ENCODE assay signal across 27 cellular contexts in the genomic region with DNA sequence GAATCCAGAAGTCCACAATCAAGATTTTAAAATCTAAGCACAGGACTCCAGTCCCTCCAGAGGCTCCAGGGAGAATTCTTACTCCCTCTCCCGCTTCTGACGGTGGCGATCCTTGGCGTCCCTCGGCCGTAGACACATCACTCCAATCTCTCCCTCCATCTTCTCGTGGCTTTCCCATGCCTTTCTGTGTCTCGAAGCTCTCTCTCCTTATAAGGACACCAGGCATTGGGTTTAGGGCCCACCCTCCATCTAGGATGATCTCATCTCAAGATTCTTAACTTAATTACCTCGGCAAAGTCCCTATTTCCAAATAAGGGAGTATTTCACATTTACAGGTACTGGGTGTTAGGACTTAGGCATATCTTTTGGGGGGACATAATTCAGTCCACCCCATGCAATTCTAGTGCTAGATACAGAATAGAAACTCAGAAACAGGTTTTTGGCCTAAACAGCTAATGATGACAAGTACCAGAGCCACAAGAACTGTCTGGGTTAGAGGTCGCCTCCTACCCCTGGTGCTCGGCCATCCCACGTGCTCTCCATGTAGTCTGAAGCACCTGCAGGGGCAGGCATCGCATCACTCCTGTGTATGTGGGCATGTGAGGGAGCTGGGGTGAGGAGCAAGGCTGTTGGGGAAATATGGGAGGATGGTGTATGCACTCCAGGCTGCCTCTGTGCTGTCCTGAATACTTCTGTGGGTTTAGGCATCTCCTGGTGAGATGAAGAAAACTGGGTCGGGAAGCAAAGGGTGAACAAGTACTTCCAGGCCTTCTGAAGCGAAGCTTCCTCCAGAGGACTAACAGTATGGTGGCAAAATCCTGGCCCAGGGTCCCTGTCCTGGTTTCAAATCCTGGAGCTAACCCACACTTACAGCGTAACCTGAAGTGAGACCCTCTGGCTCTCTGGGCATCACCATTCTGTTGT.
DNase-seq lines count a peak whose midpoint lies in the region; ATAC-seq and TF ChIP-seq lines count a peak whose summit lies in the region.
"Had no signal": no experiment of that assay in that cellular context is flagged by ENCODE, and none has a peak within 500 bp of the region (broad histone marks: within the 10 kb centered on the region; RNA-seq: fewer than 3 reads in every experiment).

No MANE protein-coding gene starts in this region.

- no peak overlapping the region for H4K91ac ChIP-seq in H9 (ENCODE audit: insufficient read length, low read depth, low read length)

- H3K9me3 ChIP-seq in H9 (ENCODE audit: control insufficient read depth, low read depth, low read length) (no peaks in the 10 kb centered on the region), RWPE2 (ENCODE audit: severe bottlenecking) (no peaks in the 10 kb centered on the region), spleen (no peaks in the 10 kb centered on the region)
- H3K9me3 ChIP-seq: breast epithelium, colonic mucosa, stomach, transverse colon had no signal

- TF ChIP-seq CTCF in H9 (conservative IDR thresholded peaks at IDR 0.05) (no peak), RWPE2 (IDR thresholded peaks at IDR 0.05; ENCODE audit: poor library complexity, severe bottlenecking) (no peak), mesothelial cell of epicardium (IDR thresholded peaks at IDR 0.05; ENCODE audit: unreplicated experiment) (no peak), spleen (IDR thresholded peaks at IDR 0.05 in 8 of 11, conservative IDR thresholded peaks at IDR 0.05 in 3 of 11) (no peak)

- no peaks in the 10 kb centered on the region for H3K23me2 ChIP-seq in H9 (ENCODE audit: insufficient read length, low read depth, low read length, poor library complexity, severe bottlenecking)

- H3K36me3 Mint-ChIP-seq in H9 (ENCODE audit: insufficient read depth in 1 of 3, low read depth in 3 of 3) (no peaks in the 10 kb centered on the region; a peak in 1 of 7 replicates), mesothelial cell of epicardium (no peaks in the 10 kb centered on the region)

- WGBS in H9 (ENCODE audit: extremely low coverage, insufficient read length, low lambda C conversion rate), result no CpG with 5 or more reads among the region's 16 CpGs
- 90 to 96% (median 92%) methylated on average over 16 of the region's 16 CpGs for WGBS in spleen, 5 donors

- no peak for TF ChIP-seq POLR2A in spleen (IDR thresholded peaks at IDR 0.05)

- H3K27me3 ChIP-seq in H9 (ENCODE audit: insufficient read depth, low read length) (no peaks in the 10 kb centered on the region), RWPE2 (ENCODE audit: insufficient read depth, poor library complexity, severe bottlenecking) (no peaks in the 10 kb centered on the region), spleen (replicated peaks in 1 of 7) (no peaks in the 10 kb centered on the region), H7 (ENCODE audit: control insufficient read depth, insufficient read depth, low read length) (no peaks in the 10 kb centered on the region)
- H3K27me3 ChIP-seq: BLaER1 treated with 17β-estradiol and CSF1 and Interleukin-3, amounts not matched to agents 10 nM and 100 nM; breast epithelium; colonic mucosa; stomach; transverse colon had no signal

- peak overlapping the region; percentile 41 for H3K18ac ChIP-seq in H9 (ENCODE audit: insufficient read length, low read depth, low read length)

- no peaks in the 10 kb centered on the region for H3K9me3 Mint-ChIP-seq in H9
- no peaks in the 10 kb centered on the region for H3K9me3 Mint-ChIP-seq in mesothelial cell of epicardium
- no peaks in the 10 kb centered on the region for H3K9me3 Mint-ChIP-seq in stimulated activated naive CD8-positive, alpha-beta T cell treated with anti-CD3 and anti-CD28 coated beads, Interleukin-15, amount 100 ng/mL, for 72 hours
- H3K9me3 Mint-ChIP-seq: activated T-helper 1 cell treated with anti-CD3 and anti-CD28 coated beads, Interleukin-12 subunit alpha, Interleukin-12 subunit beta, Interleukin-2, Interleukin-4 antibody, amounts not matched to agents 30 ng/mL and 10 ng/mL and 1 ng/mL, durations not matched to agents 14 hours and 24 hours and 36 hours; HFFc6; T-helper 2 cell treated with Interferon-gamma antibody and Interleukin-4, amounts not matched to agents 5 μg/mL and 100 μg/mL, for 36 hours had no signal

- H3K4me3 ChIP-seq in RWPE2 (ENCODE audit: severe bottlenecking), result no peak overlapping the region
- no peak overlapping the region for H3K4me3 ChIP-seq in spleen
- H3K4me3 ChIP-seq in H7 (ENCODE audit: insufficient read depth, low read depth, low read length), result no peak overlapping the region
- H3K4me3 ChIP-seq: BLaER1 treated with 17β-estradiol and CSF1 and Interleukin-3, amounts not matched to agents 10 nM and 100 nM; breast epithelium; colonic mucosa; lung; skin epidermis; stomach; transverse colon had no signal

- ATAC-seq in RWPE2 (ENCODE audit: low read depth), result no peak
- no peak for ATAC-seq in SK-N-SH treated with all-trans-retinoic acid at 6 μM for 48 hours
- ATAC-seq in stimulated activated naive CD8-positive, alpha-beta T cell treated with anti-CD3 and anti-CD28 coated beads, Interleukin-15, amount 100 ng/mL, for 72 hours, result no peak
- ATAC-seq: HepG2, Right ventricle myocardium inferior had no signal

- H3K4me2 ChIP-seq in H9 (ENCODE audit: insufficient read depth, insufficient read length, low read length), result no peak overlapping the region
- H3K4me2 ChIP-seq: BLaER1 treated with 17β-estradiol and CSF1 and Interleukin-3, amounts not matched to agents 10 nM and 100 nM had no signal

- no peaks in the 10 kb centered on the region for H3K79me1 ChIP-seq in H9 (ENCODE audit: insufficient read depth, low read depth, low read length, poor library complexity, severe bottlenecking)

- intact Hi-C loops in spleen (cut with DNase I; ENCODE audit: low total_unique reads), result no loop called here

- H3K56ac ChIP-seq in H9 (ENCODE audit: insufficient read length, low read depth, low read length), result no peak overlapping the region

- no peak overlapping the region for H2BK15ac ChIP-seq in H9 (ENCODE audit: low read depth, low read length)

- H3K27me3 Mint-ChIP-seq in H9 (ENCODE audit: low read depth) (peaks cover 12% of the 10 kb centered on the region), mesothelial cell of epicardium (ENCODE audit: low read depth) (no peaks in the 10 kb centered on the region)
- no peaks in the 10 kb centered on the region for H3K27me3 Mint-ChIP-seq in stimulated activated naive CD8-positive, alpha-beta T cell treated with anti-CD3 and anti-CD28 coated beads, Interleukin-15, amount 100 ng/mL, for 72 hours

- no peak overlapping the region for H4K5ac ChIP-seq in H9 (ENCODE audit: insufficient read length, low read depth, low read length)

- H3K4ac ChIP-seq in H9 (ENCODE audit: low read depth, low read length), result no peak overlapping the region

- H2BK120ac ChIP-seq in H9 (ENCODE audit: low read depth, low read length, poor library complexity, severe bottlenecking), result no peak overlapping the region

- H2BK5ac ChIP-seq in H9 (ENCODE audit: insufficient read length, low read length), result no peak overlapping the region

- no peak overlapping the region for H3K23ac ChIP-seq in H9 (ENCODE audit: insufficient read length, low read depth, low read length)

- H3T11ph ChIP-seq in H9 (ENCODE audit: low read length), result no peak overlapping the region

- no peak overlapping the region for H4K8ac ChIP-seq in H9 (replicated peaks; ENCODE audit: insufficient read length, low read depth, low read length)

- no peak for DNase-seq in H9
- DNase-seq in RWPE2 (ENCODE audit: low spot score), result peak; percentile 4
- DNase-seq in mesothelial cell of epicardium (ENCODE audit: low spot score in 2 of 2, unreplicated experiment in 2 of 2), result no peak
- peak; percentile 54 for DNase-seq in spleen
- no peak for DNase-seq in H7
- no peak for DNase-seq in stimulated activated naive CD8-positive, alpha-beta T cell treated with anti-CD3 and anti-CD28 coated beads, Interleukin-15, amount 100 ng/mL, for 72 hours
- DNase-seq: activated CD4-positive, alpha-beta T cell treated with anti-CD3 and anti-CD28 coated beads for 48 hours; activated naive CD4-positive, alpha-beta T cell treated with anti-CD3 and anti-CD28 coated beads, Interleukin-2, amount 50 U/mL, for 16 hours; amniotic stem cell; colonic mucosa; COR-L47; effector CD8-positive, alpha-beta T cell; erythroblast; HFFc6; kidney glomerular epithelial cell; NCI-H1694; stomach; transverse colon had no signal

- no peak overlapping the region for H3K27ac Mint-ChIP-seq in H9
- peak overlapping the region; percentile 35 for H3K27ac Mint-ChIP-seq in mesothelial cell of epicardium
- peak overlapping the region in 1 of 2 donors; percentile 3 for H3K27ac Mint-ChIP-seq in stimulated activated naive CD8-positive, alpha-beta T cell treated with anti-CD3 and anti-CD28 coated beads, Interleukin-15, amount 100 ng/mL, for 72 hours
- H3K27ac Mint-ChIP-seq: activated T-helper 1 cell treated with anti-CD3 and anti-CD28 coated beads, Interleukin-12 subunit alpha, Interleukin-12 subunit beta, Interleukin-2, Interleukin-4 antibody, amounts not matched to agents 30 ng/mL and 10 ng/mL and 1 ng/mL, durations not matched to agents 14 hours and 24 hours and 36 hours; HFFc6; T-helper 2 cell treated with Interferon-gamma antibody and Interleukin-4, amounts not matched to agents 5 μg/mL and 100 μg/mL, for 36 hours had no signal

- no peak overlapping the region for H3K9ac ChIP-seq in H9 (ENCODE audit: extremely low read depth, insufficient read length, low read length)
- H3K9ac ChIP-seq: BLaER1 treated with 17β-estradiol and CSF1 and Interleukin-3, amounts not matched to agents 10 nM and 100 nM had no signal

- no peaks in the 10 kb centered on the region for H3K79me2 ChIP-seq in H9 (ENCODE audit: insufficient read depth, low read length)

- H3K27ac ChIP-seq in H9 (ENCODE audit: insufficient read length, low read depth, low read length) (no peak overlapping the region), RWPE2 (ENCODE audit: poor library complexity, severe bottlenecking) (no peak overlapping the region), spleen (peak overlapping the region in 6 of 8 donors; percentile 54 to 77 (median 60))
- H3K27ac ChIP-seq: BLaER1 treated with 17β-estradiol and CSF1 and Interleukin-3, amounts not matched to agents 10 nM and 100 nM; breast epithelium; colonic mucosa had no signal

- H3K4me1 Mint-ChIP-seq in H9 (peaks cover 11 to 18% of the 10 kb centered on the region in 2 experiments), mesothelial cell of epicardium (peaks cover 51% of the 10 kb centered on the region)
- no peaks in the 10 kb centered on the region for H3K4me1 Mint-ChIP-seq in stimulated activated naive CD8-positive, alpha-beta T cell treated with anti-CD3 and anti-CD28 coated beads, Interleukin-15, amount 100 ng/mL, for 72 hours

- no peaks in the 10 kb centered on the region for H3K36me3 ChIP-seq in RWPE2 (ENCODE audit: low read depth)
- H3K36me3 ChIP-seq in spleen, result no peaks in the 10 kb centered on the region
- no peaks in the 10 kb centered on the region for H3K36me3 ChIP-seq in H7 (replicated peaks; ENCODE audit: control insufficient read depth, insufficient read depth, low read length)
- H3K36me3 ChIP-seq: BLaER1 treated with 17β-estradiol and CSF1 and Interleukin-3, amounts not matched to agents 10 nM and 100 nM; breast epithelium; colonic mucosa; stomach; transverse colon had no signal

- H2BK12ac ChIP-seq in H9 (ENCODE audit: insufficient read length, low read depth, low read length), result no peak overlapping the region

- no peak overlapping the region for H2AK5ac ChIP-seq in H9 (ENCODE audit: insufficient read length, low read length)

- H3K4me3 Mint-ChIP-seq in H9, result no peak overlapping the region
- H3K4me3 Mint-ChIP-seq in mesothelial cell of epicardium, result no peak overlapping the region
- no peak overlapping the region for H3K4me3 Mint-ChIP-seq in stimulated activated naive CD8-positive, alpha-beta T cell treated with anti-CD3 and anti-CD28 coated beads, Interleukin-15, amount 100 ng/mL, for 72 hours
- H3K4me3 Mint-ChIP-seq: activated T-helper 1 cell treated with anti-CD3 and anti-CD28 coated beads, Interleukin-12 subunit alpha, Interleukin-12 subunit beta, Interleukin-2, Interleukin-4 antibody, amounts not matched to agents 30 ng/mL and 10 ng/mL and 1 ng/mL, durations not matched to agents 14 hours and 24 hours and 36 hours; HFFc6; T-helper 2 cell treated with Interferon-gamma antibody and Interleukin-4, amounts not matched to agents 5 μg/mL and 100 μg/mL, for 36 hours had no signal

- H2BK20ac ChIP-seq in H9 (ENCODE audit: low read depth, low read length, poor library complexity, severe bottlenecking), result no peak overlapping the region

- H3K4me1 ChIP-seq in H9 (ENCODE audit: insufficient read depth, low read length), result no peaks in the 10 kb centered on the region
- no peaks in the 10 kb centered on the region for H3K4me1 ChIP-seq in RWPE2 (ENCODE audit: insufficient read depth, poor library complexity, severe bottlenecking)
- H3K4me1 ChIP-seq in spleen, result peaks cover 0 to 33% (median 12%) of the 10 kb centered on the region in 6 donors
- H3K4me1 ChIP-seq: breast epithelium, colonic mucosa had no signal

- H2AFZ ChIP-seq in H9 (ENCODE audit: low read length), result no peak overlapping the region

- no peak overlapping the region for H3K14ac ChIP-seq in H9 (ENCODE audit: insufficient read depth, low read length)

- H4K20me1 ChIP-seq in H9 (ENCODE audit: control insufficient read depth, insufficient read depth, insufficient read length), result no peaks in the 10 kb centered on the region
- H4K20me1 ChIP-seq: BLaER1 treated with 17β-estradiol and CSF1 and Interleukin-3, amounts not matched to agents 10 nM and 100 nM had no signal

Comparison
In these comparisons a context has a peak if more than half of its experiments do, and no peak if none do; other contexts are left out.
1. DNase-seq: peak in RWPE2 (single experiment) and spleen (single experiment); none in H9 (single experiment), mesothelial cell of epicardium (0 of 2), H7 (single experiment) and stimulated activated naive CD8-positive, alpha-beta T cell treated with anti-CD3 and anti-CD28 coated beads, Interleukin-15, amount 100 ng/mL, for 72 hours (0 of 2).
2. H3K27ac ChIP-seq: peak in spleen (6 of 8); none in H9 (single experiment) and RWPE2 (single experiment).